ENCODE assay signal across 6 cellular contexts in genomic region chr16:78381060-78381459, GRCh38.
"Had no signal": no experiment of that assay in that cellular context is flagged by ENCODE, and none has a peak within 500 bp of the region (broad histone marks: within the 10 kb centered on the region; RNA-seq: fewer than 3 reads in every experiment).

No MANE protein-coding gene starts in this region.

- H3K4me3 Mint-ChIP-seq: GM23338, H9, IgD-negative memory B cell had no signal

- H3K4me1 Mint-ChIP-seq: IgD-negative memory B cell had no signal

- ATAC-seq: GM23338, HepG2 had no signal

- DNase-seq: H9, HCEC 1CT, KBM-7 had no signal

- H3K9me3 Mint-ChIP-seq: GM23338 had no signal

- H3K27ac Mint-ChIP-seq: GM23338, H9, IgD-negative memory B cell had no signal
